ENCODE assay signal across 1 cellular context in the genomic region with DNA sequence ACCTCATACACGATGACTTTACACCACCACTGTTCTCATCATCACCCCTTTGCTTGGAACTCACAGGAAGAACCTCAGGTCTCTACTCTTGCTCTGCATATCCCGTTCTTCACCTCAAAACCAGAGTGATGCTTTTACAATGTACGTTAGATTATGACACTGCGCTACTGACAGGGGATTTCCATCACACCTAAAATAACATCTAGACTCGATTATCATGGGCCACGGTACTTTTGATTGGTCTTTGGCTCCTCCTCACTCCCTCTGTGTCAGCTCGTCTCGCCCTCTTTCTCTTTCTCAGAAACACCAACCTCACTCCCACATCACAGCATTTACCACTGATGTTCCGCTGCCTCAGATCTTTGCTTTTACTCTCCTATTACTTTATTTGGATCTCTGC.
TF ChIP-seq lines count a peak whose summit lies in the region.

No MANE protein-coding gene starts in this region.

TF ChIP-seq in GM12878, 131 proteins besides CTCF, POLR2A, EP300 and RAD21 (continued from another document):
- TF ChIP-seq, protein P1, sequence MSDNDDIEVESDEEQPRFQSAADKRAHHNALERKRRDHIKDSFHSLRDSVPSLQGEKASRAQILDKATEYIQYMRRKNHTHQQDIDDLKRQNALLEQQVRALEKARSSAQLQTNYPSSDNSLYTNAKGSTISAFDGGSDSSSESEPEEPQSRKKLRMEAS (IDR thresholded peaks at IDR 0.05; ENCODE audit: low read depth, low read length) = no peak
